Comparison of ENCODE assay signal across 11 cellular contexts in genomic region chr4:147782087-147782781, GRCh38. TPM values are rescaled to one million over a fixed set of nuclear protein-coding genes. Genes with fewer than 3 reads are reported as not detected.
DNase-seq lines count a peak whose midpoint lies in the region; ATAC-seq and TF ChIP-seq lines count a peak whose summit lies in the region.
"Had no signal": no experiment of that assay in that cellular context is flagged by ENCODE, and none has a peak within 500 bp of the region (broad histone marks: within the 10 kb centered on the region; RNA-seq: fewer than 3 reads in every experiment).

No MANE protein-coding gene starts in this region.

- intact Hi-C loops in heart right ventricle (cut with DNase I): loop anchor here in 1 of 10 donors (10.0 kb wide), 1 partner anchor 47 kb away; the partner anchor contains the start of gene ARHGAP10

- peak overlapping the region; percentile 17 for H3K4me3 Mint-ChIP-seq in activated T-cell treated with anti-CD3 and anti-CD28 coated beads, Interleukin-2, amount 50 U/mL, for 4 hours
- no peak overlapping the region for H3K4me3 Mint-ChIP-seq in stimulated activated naive CD8-positive, alpha-beta T cell treated with anti-CD3 and anti-CD28 coated beads, Interleukin-15, amount 100 ng/mL, for 72 hours

- H3K27ac ChIP-seq in VCaP: peak overlapping the region; percentile 56
- peak overlapping the region in 6 of 10 donors; percentile 10 to 68 (median 28) for H3K27ac ChIP-seq in heart right ventricle

- H3K9me3 Mint-ChIP-seq in activated T-cell treated with anti-CD3 and anti-CD28 coated beads, Interleukin-2, amount 50 U/mL, for 4 hours: no peaks in the 10 kb centered on the region
- H3K9me3 Mint-ChIP-seq in stimulated activated naive CD8-positive, alpha-beta T cell treated with anti-CD3 and anti-CD28 coated beads, Interleukin-15, amount 100 ng/mL, for 72 hours: no peaks in the 10 kb centered on the region
- H3K9me3 Mint-ChIP-seq: activated naive CD4-positive, alpha-beta T cell treated with anti-CD3 and anti-CD28 coated beads, Interleukin-2, amount 50 U/mL, for 72 hours had no signal

- peak in 1 of 2 donors; percentile 69 for ATAC-seq in activated T-cell treated with anti-CD3 and anti-CD28 coated beads, Interleukin-2, amount 50 U/mL, for 4 hours
- ATAC-seq in heart right ventricle (peak in 1 of 8 donors; percentile 43), HG03565 (IDR thresholded peaks at IDR 0.05; ENCODE audit: unreplicated experiment) (no peak)
- ATAC-seq in stimulated activated naive CD8-positive, alpha-beta T cell treated with anti-CD3 and anti-CD28 coated beads, Interleukin-15, amount 100 ng/mL, for 72 hours: peak; percentile 73

- H3K27me3 Mint-ChIP-seq in activated T-cell treated with anti-CD3 and anti-CD28 coated beads, Interleukin-2, amount 50 U/mL, for 4 hours (ENCODE audit: low read depth): no peaks in the 10 kb centered on the region
- no peaks in the 10 kb centered on the region for H3K27me3 Mint-ChIP-seq in stimulated activated naive CD8-positive, alpha-beta T cell treated with anti-CD3 and anti-CD28 coated beads, Interleukin-15, amount 100 ng/mL, for 72 hours

- no peaks in the 10 kb centered on the region for H3K36me3 Mint-ChIP-seq in activated T-cell treated with anti-CD3 and anti-CD28 coated beads, Interleukin-2, amount 50 U/mL, for 4 hours (ENCODE audit: insufficient read depth)
- H3K36me3 Mint-ChIP-seq: activated naive CD4-positive, alpha-beta T cell treated with anti-CD3 and anti-CD28 coated beads, Interleukin-2, amount 50 U/mL, for 72 hours had no signal

- TF ChIP-seq CTCF in VCaP (conservative IDR thresholded peaks at IDR 0.05) (no peak), heart right ventricle (IDR thresholded peaks at IDR 0.05) (no peak)

- H3K4me1 Mint-ChIP-seq in activated T-cell treated with anti-CD3 and anti-CD28 coated beads, Interleukin-2, amount 50 U/mL, for 4 hours (ENCODE audit: low read depth): peaks cover 30% of the 10 kb centered on the region
- peaks cover 45% of the 10 kb centered on the region for H3K4me1 Mint-ChIP-seq in stimulated activated naive CD8-positive, alpha-beta T cell treated with anti-CD3 and anti-CD28 coated beads, Interleukin-15, amount 100 ng/mL, for 72 hours

- no peak for DNase-seq in activated T-cell treated with anti-CD3 and anti-CD28 coated beads, Interleukin-2, amount 50 U/mL, for 4 hours
- DNase-seq in activated T-cell treated with anti-CD3 and anti-CD28 coated beads for 4 hours: no peak
- no peak for DNase-seq in heart right ventricle
- no peak for DNase-seq in stimulated activated naive CD8-positive, alpha-beta T cell treated with anti-CD3 and anti-CD28 coated beads, Interleukin-15, amount 100 ng/mL, for 72 hours
- no peak for DNase-seq in NCI-H1417 treated with DMSO at 0.1 percent for 48 hours (lab: John Stamatoyannopoulos, UW)
- no peak for DNase-seq in H4 (ENCODE audit: low spot score)
- DNase-seq: NCI-H1105, spleen had no signal

- H3K27ac Mint-ChIP-seq in stimulated activated naive CD8-positive, alpha-beta T cell treated with anti-CD3 and anti-CD28 coated beads, Interleukin-15, amount 100 ng/mL, for 72 hours: no peak overlapping the region
- H3K27ac Mint-ChIP-seq: activated naive CD4-positive, alpha-beta T cell treated with anti-CD3 and anti-CD28 coated beads, Interleukin-2, amount 50 U/mL, for 72 hours had no signal

- no peaks in the 10 kb centered on the region for H3K9me3 ChIP-seq in heart right ventricle
- H3K9me3 ChIP-seq: spleen had no signal

- 50 to 52% methylated on average over 7 of the region's 7 CpGs for WGBS in heart right ventricle, 2 donors

- no peak overlapping the region for H3K4me3 ChIP-seq in heart right ventricle
- H3K4me3 ChIP-seq: spleen had no signal

- no peaks in the 10 kb centered on the region for H3K36me3 ChIP-seq in heart right ventricle
- H3K36me3 ChIP-seq: spleen had no signal

- H3K27me3 ChIP-seq in heart right ventricle: no peaks in the 10 kb centered on the region
- H3K27me3 ChIP-seq: spleen had no signal

- H3K4me1 ChIP-seq in heart right ventricle: peaks cover 4 to 71% (median 57%) of the 10 kb centered on the region in 9 donors

RNA-seq across cellular contexts. Expression of gene ARHGAP10, which starts 50.3 kb away (rescaled TPM):
- total RNA-seq in activated T-cell treated with anti-CD3 and anti-CD28 coated beads, Interleukin-2, amount 50 U/mL, for 4 hours: 1 to 10 TPM; 4.3 to 5.9 (median 5.3) TPM
- 10 to 100 TPM; 33.9 to 71.1 (median 60.7) TPM for total RNA-seq in heart right ventricle
- 10 to 100 TPM; 39.0 to 63.0 TPM for polyA plus RNA-seq in heart right ventricle
- total RNA-seq in H4 (2014; rRNA removed; shearing (Covaris generic)): 9.5 and 10.3 TPM in 2 replicates
